In the genomic region with DNA sequence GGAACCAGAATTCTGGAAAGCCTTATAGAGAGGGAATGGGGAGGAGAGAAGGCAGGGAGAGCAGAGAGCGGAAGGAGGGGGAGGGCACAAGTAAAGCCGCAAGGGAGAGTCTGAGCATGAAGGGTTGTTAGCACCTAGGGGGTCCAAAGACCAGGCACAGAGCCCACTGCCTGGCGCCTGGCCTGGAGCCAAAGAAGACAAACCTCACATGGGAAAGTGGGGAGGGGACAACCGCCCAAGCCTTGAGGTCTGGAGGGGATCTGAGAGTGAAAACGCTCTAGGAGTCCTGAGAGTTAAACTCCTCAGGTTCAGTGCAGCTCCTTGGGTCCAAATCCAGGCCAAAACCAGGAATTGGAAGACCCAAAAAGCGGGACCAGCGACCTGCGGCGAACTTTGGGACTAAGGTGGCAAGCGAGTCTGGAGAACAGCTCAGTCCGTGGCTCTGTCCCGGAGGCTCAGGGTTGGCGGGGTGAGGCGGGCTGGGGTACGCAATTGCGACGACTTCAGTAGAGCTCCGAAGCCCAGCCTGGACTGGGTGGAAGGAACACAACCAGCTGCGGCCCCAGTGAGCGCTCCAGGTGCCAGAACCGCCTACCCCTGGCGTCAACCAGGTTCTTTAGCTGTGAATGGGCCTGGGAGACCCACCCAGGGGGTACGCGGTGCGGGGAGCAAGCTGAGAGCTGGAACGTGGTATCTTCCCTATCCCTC, we compare ENCODE assay signal across 8 cellular contexts. TPM values are rescaled to one million over a fixed set of nuclear protein-coding genes. Genes with fewer than 3 reads are reported as not detected.
A peak's percentile ranks its signal among the peaks of the same experiment; 100 is the strongest.
DNase-seq lines count a peak whose midpoint lies in the region; ATAC-seq, FAIRE-seq and TF ChIP-seq lines count a peak whose summit lies in the region.

No MANE protein-coding gene starts in this region.

- H3K9me1 ChIP-seq in IMR-90 (ENCODE audit: insufficient read depth, low read length): peaks cover 6% of the 10 kb centered on the region

- no peak overlapping the region for H2BK120ac ChIP-seq in IMR-90 (ENCODE audit: low read depth, low read length)

- peak overlapping the region; percentile 58 for H3K4me2 ChIP-seq in IMR-90 (ENCODE audit: low read depth, low read length)

- H3K36me3 ChIP-seq in IMR-90 (ENCODE audit: control insufficient read depth, insufficient read depth, low read length): no peaks in the 10 kb centered on the region
- H3K36me3 ChIP-seq in muscle layer of duodenum (ENCODE audit: control insufficient read depth in 1 of 2, insufficient read depth in 2 of 2, low read length in 2 of 2): peaks cover 0 to 5% of the 10 kb centered on the region in 2 donors

- dilution Hi-C loops in IMR-90 (cut with HindIII; ENCODE audit: low sequenced_read_pairs, unreplicated experiment): no loop called here

- in situ Hi-C loops in IMR-90 (cut with MboI; ENCODE audit: low sequenced_read_pairs): loop anchor here (5.0 kb wide), 1 partner anchor 100 kb away; no protein-coding TSS in a partner anchor

- no TSS peak for BruUV-seq in IMR-90 (replicated peaks; lab: Mats Ljungman, UMichigan)

- intact Hi-C loops in IMR-90 (cut with micrococcal nuclease): loop anchor here (1.0 to 5.0 kb wide), 2 partner anchors 85 to 100 kb away; partner anchors contain the start of gene IVD

- H3K18ac ChIP-seq in IMR-90 (ENCODE audit: low read depth, low read length): no peak overlapping the region

- no peak overlapping the region for H3K9ac ChIP-seq in IMR-90 (ENCODE audit: low read depth, low read length)

- peaks cover 26 to 31% of the 10 kb centered on the region in 2 experiments for H3K79me1 ChIP-seq in IMR-90 (ENCODE audit: low read depth in 1 of 2, low read length in 2 of 2)

- TF ChIP-seq RAD21 in IMR-90 (IDR thresholded peaks at IDR 0.05; ENCODE audit: low read length): no peak

- 0 out of 2 replicates have a peak, but pooled peaks cover 12% of the 10 kb centered on the region for H4K20me1 ChIP-seq in IMR-90 (ENCODE audit: insufficient read depth, low read length)

- TF ChIP-seq CTCF in AG10803 (conservative IDR thresholded peaks at IDR 0.05; ENCODE audit: low read length): no peak
- TF ChIP-seq CTCF in IMR-90 (conservative IDR thresholded peaks at IDR 0.05; ENCODE audit: low read depth, low read length): no peak
- TF ChIP-seq CTCF in cardiac fibroblast (IDR thresholded peaks at IDR 0.05; ENCODE audit: low read depth, low read length): no peak

- H3K9me3 ChIP-seq in IMR-90 (ENCODE audit: control insufficient read depth, insufficient read depth, low read length) (no peaks in the 10 kb centered on the region), muscle layer of duodenum (ENCODE audit: control insufficient read depth in 1 of 2, low read length in 2 of 2) (no peaks in the 10 kb centered on the region)

- H2AK5ac ChIP-seq in IMR-90 (ENCODE audit: low read depth, low read length): 0 out of 2 replicates have a peak overlapping the region, but pooled peaks have one; percentile 58

- no peak for ATAC-seq in IMR-90 (ENCODE audit: low read depth)
- no peak for ATAC-seq in GM19397 (IDR thresholded peaks at IDR 0.05; ENCODE audit: unreplicated experiment)
- ATAC-seq in HG03175 (IDR thresholded peaks at IDR 0.05; ENCODE audit: unreplicated experiment): no peak

- peak overlapping the region; percentile 5 for H2AK9ac ChIP-seq in IMR-90 (replicated peaks; ENCODE audit: low read depth, low read length, poor library complexity)

- CTCF ChIA-PET in IMR-90 (lab: Yijun Ruan, JAX): interaction anchor here (0.7 to 3.6 kb wide), 8 partner anchors 8 to 43 kb away, joined by 3 to 18 read pairs (median 4); no protein-coding TSS in a partner anchor

- no peak for TF ChIP-seq POLR2A in IMR-90 (IDR thresholded peaks at IDR 0.05; ENCODE audit: low read depth, low read length)

- H2BK15ac ChIP-seq in IMR-90 (ENCODE audit: low read depth, low read length): 0 out of 3 replicates have a peak overlapping the region, but pooled peaks have one; percentile 71

- no peak for DNase-seq in AG10803 (ENCODE audit: low read depth)
- DNase-seq in IMR-90: no peak
- peak in 1 of 2 donors; percentile 49 for DNase-seq in cardiac fibroblast (ENCODE audit: low read depth in 2 of 2)
- DNase-seq in activated gamma-delta T cell (lab: John Stamatoyannopoulos, UW): no peak
- no peak for DNase-seq in urothelium cell line (ENCODE audit: low spot score)

- POLR2A ChIA-PET in IMR-90 (lab: Charles Lee; ENCODE audit: unreplicated experiment): interaction anchor here (0.6 to 0.7 kb wide), 2 partner anchors 15 to 83 kb away, joined by 3 read pairs; no protein-coding TSS in a partner anchor

- peak overlapping the region; percentile 73 for H2AFZ ChIP-seq in IMR-90 (replicated peaks; ENCODE audit: low read length, poor library complexity)

- peak overlapping the region; percentile 61; the same call in 1 of the 2 replicates for H3K14ac ChIP-seq in IMR-90 (replicated peaks; ENCODE audit: low read depth, low read length)

- H2BK20ac ChIP-seq in IMR-90 (ENCODE audit: low read depth, low read length): no peak overlapping the region

- H3K23ac ChIP-seq in IMR-90 (ENCODE audit: low read depth, low read length): 0 out of 2 replicates have a peak overlapping the region, but pooled peaks have one; percentile 41

- H3K56ac ChIP-seq in IMR-90 (ENCODE audit: extremely low read depth, insufficient read depth, low read length): no peak overlapping the region

- WGBS in IMR-90 (ENCODE audit: extremely low coverage in 2 of 2, insufficient read length in 1 of 2), 2 experiments: 10% methylated on average over 4 of the region's 26 CpGs; no CpG with 5 or more reads in 1 of the 2 experiments

- H3K27me3 ChIP-seq in IMR-90 (ENCODE audit: control insufficient read depth, insufficient read depth, low read length) (peaks cover 4% of the 10 kb centered on the region), muscle layer of duodenum (ENCODE audit: low read depth, low read length) (no peaks in the 10 kb centered on the region)

- H4K91ac ChIP-seq in IMR-90 (ENCODE audit: insufficient read depth, low read depth, low read length): no peak overlapping the region

- H4K5ac ChIP-seq in IMR-90 (ENCODE audit: low read depth, low read length): no peak overlapping the region

- peak overlapping the region; percentile 1 for H2BK5ac ChIP-seq in IMR-90 (ENCODE audit: low read depth, low read length, poor library complexity, severe bottlenecking)

- H4K8ac ChIP-seq in IMR-90 (ENCODE audit: low read depth in 2 of 2, low read length in 2 of 2): peak overlapping the region in 1 of 2 experiments; percentile 74; a peak in 1 of 4 replicates

- H3K4me1 ChIP-seq in IMR-90 (ENCODE audit: control insufficient read depth, insufficient read depth, low read length) (peaks cover 20% of the 10 kb centered on the region), muscle layer of duodenum (ENCODE audit: control insufficient read depth in 1 of 2, insufficient read depth in 2 of 2, low read length in 2 of 2) (peaks cover 5 to 36% of the 10 kb centered on the region in 2 donors)

- peak overlapping the region; percentile 43; the same call in 1 of the 2 replicates for H3K4ac ChIP-seq in IMR-90 (ENCODE audit: low read depth, low read length)

- no peak overlapping the region for H3K27ac ChIP-seq in IMR-90 (ENCODE audit: insufficient read depth, low read length)
- peak overlapping the region; percentile 79 for H3K27ac ChIP-seq in muscle layer of duodenum (ENCODE audit: low read length)

- H3K4me3 ChIP-seq in AG10803 (ENCODE audit: low read length) (peak overlapping the region; percentile 47), IMR-90 (ENCODE audit: insufficient read depth, low read depth, low read length) (peak overlapping the region; percentile 89), cardiac fibroblast (replicated peaks in 1 of 2; ENCODE audit: low read depth in 2 of 2, low read length in 2 of 2) (peak overlapping the region; percentile 19 to 77), muscle layer of duodenum (ENCODE audit: low read depth in 1 of 2, low read length in 2 of 2) (peak overlapping the region; percentile 33 to 56)

- FAIRE-seq in urothelium cell line (lab: Jason Lieb, UNC): no peak

TF ChIP-seq in IMR-90, 13 proteins besides CTCF, POLR2A, EP300 and RAD21 (continues in another document):
- TF ChIP-seq RFX5 (IDR thresholded peaks at IDR 0.05; ENCODE audit: low read depth, low read length) (no peak), BHLHE40 (IDR thresholded peaks at IDR 0.05; ENCODE audit: low read depth, low read length) (no peak), SMC3 (IDR thresholded peaks at IDR 0.05; ENCODE audit: low read depth, low read length) (no peak), NFE2L2 (IDR thresholded peaks at IDR 0.05; ENCODE audit: low read depth, low read length) (no peak)
- TF ChIP-seq, protein P1, sequence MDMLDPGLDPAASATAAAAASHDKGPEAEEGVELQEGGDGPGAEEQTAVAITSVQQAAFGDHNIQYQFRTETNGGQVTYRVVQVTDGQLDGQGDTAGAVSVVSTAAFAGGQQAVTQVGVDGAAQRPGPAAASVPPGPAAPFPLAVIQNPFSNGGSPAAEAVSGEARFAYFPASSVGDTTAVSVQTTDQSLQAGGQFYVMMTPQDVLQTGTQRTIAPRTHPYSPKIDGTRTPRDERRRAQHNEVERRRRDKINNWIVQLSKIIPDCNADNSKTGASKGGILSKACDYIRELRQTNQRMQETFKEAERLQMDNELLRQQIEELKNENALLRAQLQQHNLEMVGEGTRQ (IDR thresholded peaks at IDR 0.05; ENCODE audit: low read depth, low read length): no peak

RNA-seq across cellular contexts. Expression of gene INAFM2, which starts 0.8 kb away (rescaled TPM):
- 10.4 and 13.1 TPM in 2 replicates for total RNA-seq in IMR-90 (2012; rRNA removed)
- 11.7 and 14.0 TPM in 2 replicates for polyA plus RNA-seq in IMR-90 (2012; rRNA removed)
- 4.2 and 6.0 TPM in 2 replicates for polyA plus RNA-seq in IMR-90 (2012; cell fraction: cytosol; rRNA removed)
- 6.6 and 18.3 TPM in 2 replicates for polyA plus RNA-seq in IMR-90 (2012; cell fraction: nucleus; rRNA removed; ENCODE audit: low replicate concordance)

RNA-seq across cellular contexts. Expression of gene PLCB2, which starts 14.9 kb away (rescaled TPM):
- 0.18 and 0.28 TPM in 2 replicates for total RNA-seq in IMR-90 (2012; rRNA removed)
- 0.87 and 1.4 TPM in 2 replicates for polyA plus RNA-seq in IMR-90 (2012; rRNA removed)
- polyA plus RNA-seq in IMR-90 (2012; cell fraction: cytosol; rRNA removed): 0.45 and 0.78 TPM in 2 replicates
- 2.8 and 3.8 TPM in 2 replicates for polyA plus RNA-seq in IMR-90 (2012; cell fraction: nucleus; rRNA removed; ENCODE audit: low replicate concordance)

RNA-seq across cellular contexts. Expression of gene CCDC9B, which starts 18.1 kb away (rescaled TPM):
- total RNA-seq in IMR-90 (2012; rRNA removed): 19.7 and 30.0 TPM in 2 replicates
- polyA plus RNA-seq in IMR-90 (2012; rRNA removed): 26.0 and 30.9 TPM in 2 replicates
- polyA plus RNA-seq in IMR-90 (2012; cell fraction: cytosol; rRNA removed): 7.0 and 19.7 TPM in 2 replicates
- 52.6 and 88.0 TPM in 2 replicates for polyA plus RNA-seq in IMR-90 (2012; cell fraction: nucleus; rRNA removed; ENCODE audit: low replicate concordance)

RNA-seq across cellular contexts. Expression of gene PHGR1, which starts 28.1 kb away (rescaled TPM):
- not detected in 2 replicates for total RNA-seq in IMR-90 (2012; rRNA removed)
- not detected in 2 replicates for polyA plus RNA-seq in IMR-90 (2012; rRNA removed)
- not detected in 2 replicates for polyA plus RNA-seq in IMR-90 (2012; cell fraction: cytosol; rRNA removed)
- not detected in 2 replicates for polyA plus RNA-seq in IMR-90 (2012; cell fraction: nucleus; rRNA removed; ENCODE audit: low replicate concordance)

RNA-seq across cellular contexts. Expression of gene DISP2, which starts 35.3 kb away (rescaled TPM):
- under 0.01 and 0.36 TPM in 2 replicates for total RNA-seq in IMR-90 (2012; rRNA removed)
- 0.34 and 0.42 TPM in 2 replicates for polyA plus RNA-seq in IMR-90 (2012; rRNA removed)
- polyA plus RNA-seq in IMR-90 (2012; cell fraction: cytosol; rRNA removed): 0.22 and 0.55 TPM in 2 replicates
- polyA plus RNA-seq in IMR-90 (2012; cell fraction: nucleus; rRNA removed; ENCODE audit: low replicate concordance): 0.41 and 0.76 TPM in 2 replicates
